9 cellular contexts compared by ENCODE assay signal in genomic region chr14:59904184-59904583, GRCh38. TPM values are rescaled to one million over a fixed set of nuclear protein-coding genes. Genes with fewer than 3 reads are reported as not detected.
"Had no signal": no experiment of that assay in that cellular context is flagged by ENCODE, and none has a peak within 500 bp of the region (broad histone marks: within the 10 kb centered on the region; RNA-seq: fewer than 3 reads in every experiment).

No MANE protein-coding gene starts in this region.

- H3K4me3 Mint-ChIP-seq: H9 had no signal

- FAIRE-seq: H1, H54, K562 had no signal

- ATAC-seq: K562 had no signal

- DNase-seq: GM23248, H9, HCEC 1CT, IMR-90, KG1 had no signal

- H3K27ac Mint-ChIP-seq: H9 had no signal

- H3K9me3 Mint-ChIP-seq: H9 had no signal

RNA-seq across cellular contexts. Expression of gene LRRC9, which starts 15.8 kb away (rescaled TPM):
- total RNA-seq: GM23248, HT1080, IMR-90, K562 had no signal

RNA-seq across cellular contexts. Expression of gene RTN1, which starts 33.6 kb away (rescaled TPM):
- total RNA-seq: GM23248 had no signal
